In the genomic region with DNA sequence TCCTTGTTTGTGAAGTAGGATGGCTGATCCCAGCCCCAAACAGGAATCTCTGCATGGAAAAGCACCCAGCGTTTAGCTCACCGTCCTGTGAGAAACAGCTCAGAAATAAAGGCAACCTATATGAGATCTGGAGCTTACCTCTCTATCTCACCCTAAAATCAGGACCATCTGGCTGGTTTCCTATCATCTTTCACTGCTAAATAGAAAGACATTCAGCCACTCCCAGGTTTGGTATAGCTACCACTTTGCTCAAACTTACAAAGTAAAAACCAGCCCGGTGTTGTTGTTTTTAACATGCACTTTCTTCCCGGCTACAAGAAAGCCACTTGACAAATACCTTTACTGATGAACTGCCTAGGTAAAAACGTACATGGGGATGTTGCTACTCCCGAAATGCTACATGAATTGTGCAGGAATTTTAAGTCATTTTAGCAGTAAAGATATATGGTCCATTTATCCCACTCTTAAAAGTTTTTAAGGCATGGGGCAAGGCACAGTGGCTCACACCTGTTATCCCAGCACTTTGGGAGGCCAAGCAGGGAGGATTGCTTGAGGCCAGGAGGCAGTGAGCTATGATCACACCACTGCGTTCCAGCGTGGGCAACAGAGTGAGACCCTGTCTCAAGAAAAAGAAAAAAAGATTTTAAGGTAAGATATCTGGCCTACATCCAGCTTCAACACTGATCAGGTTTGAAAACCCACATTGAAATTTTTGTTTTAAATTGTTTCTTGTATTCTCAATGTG, we compare ENCODE assay signal across 8 cellular contexts. TPM values are rescaled to one million over a fixed set of nuclear protein-coding genes. Genes with fewer than 3 reads are reported as not detected.
DNase-seq lines count a peak whose midpoint lies in the region; ATAC-seq and TF ChIP-seq lines count a peak whose summit lies in the region.

No MANE protein-coding gene starts in this region.

- no peak overlapping the region for H4K8ac ChIP-seq in H9 (replicated peaks; ENCODE audit: insufficient read length, low read depth, low read length)

- no CpG with 5 or more reads among the region's 8 CpGs for WGBS in H9 (ENCODE audit: extremely low coverage, insufficient read length, low lambda C conversion rate)

- peak overlapping the region; percentile 93 for H3K27ac ChIP-seq in H9 (ENCODE audit: insufficient read length, low read depth, low read length)
- H3K27ac ChIP-seq in VCaP, result peak overlapping the region; percentile 76
- H3K27ac ChIP-seq in skin epidermis, result peak overlapping the region in 8 of 21 experiments; percentile 30 to 95 (median 83)

- H3K18ac ChIP-seq in H9 (ENCODE audit: insufficient read length, low read depth, low read length), result peak overlapping the region; percentile 77

- H3K9ac ChIP-seq in H9 (ENCODE audit: extremely low read depth, insufficient read length, low read length), result peak overlapping the region; percentile 78

- H3K4me3 Mint-ChIP-seq in H9, result peak overlapping the region; percentile 86 to 98
- peak overlapping the region; percentile 100 for H3K4me3 Mint-ChIP-seq in glutamatergic neuron (ENCODE audit: unreplicated experiment)

- H4K5ac ChIP-seq in H9 (ENCODE audit: insufficient read length, low read depth, low read length), result no peak overlapping the region

- H3K4me3 ChIP-seq in skin epidermis, result peak overlapping the region; percentile 67 to 99 (median 96)

- no peak overlapping the region for H2AFZ ChIP-seq in H9 (ENCODE audit: low read length)

- peaks cover 3% of the 10 kb centered on the region for H4K20me1 ChIP-seq in H9 (ENCODE audit: control insufficient read depth, insufficient read depth, insufficient read length)

- peaks cover 7% of the 10 kb centered on the region; the same call in 1 of the 2 replicates for H3K4me1 ChIP-seq in H9 (ENCODE audit: insufficient read depth, low read length)

- no peak overlapping the region for H2BK20ac ChIP-seq in H9 (ENCODE audit: low read depth, low read length, poor library complexity, severe bottlenecking)

- H3K9me3 Mint-ChIP-seq in H9 (no peaks in the 10 kb centered on the region), glutamatergic neuron (ENCODE audit: unreplicated experiment) (peaks cover 11% of the 10 kb centered on the region)

- H3K4me2 ChIP-seq in H9 (ENCODE audit: insufficient read depth, insufficient read length, low read length), result peak overlapping the region; percentile 96

- no peak overlapping the region for H2BK120ac ChIP-seq in H9 (ENCODE audit: low read depth, low read length, poor library complexity, severe bottlenecking)

- H4K91ac ChIP-seq in H9 (ENCODE audit: insufficient read length, low read depth, low read length), result no peak overlapping the region

- ATAC-seq in GM21390 (IDR thresholded peaks at IDR 0.05; ENCODE audit: unreplicated experiment) (no peak), GM19324 (IDR thresholded peaks at IDR 0.05; ENCODE audit: low FRiP score, unreplicated experiment) (no peak)

- H2BK5ac ChIP-seq in H9 (ENCODE audit: insufficient read length, low read length), result no peak overlapping the region

- H2BK15ac ChIP-seq in H9 (ENCODE audit: low read depth, low read length), result no peak overlapping the region

- no peak overlapping the region for H3K56ac ChIP-seq in H9 (ENCODE audit: insufficient read length, low read depth, low read length)

- no peak overlapping the region; the same call in 1 of the 2 replicates for H3K4ac ChIP-seq in H9 (ENCODE audit: low read depth, low read length)

- H3K27me3 ChIP-seq in H9 (ENCODE audit: insufficient read depth, low read length), result no peaks in the 10 kb centered on the region

- H3K9me3 ChIP-seq in H9 (ENCODE audit: control insufficient read depth, low read depth, low read length), result no peaks in the 10 kb centered on the region

- peaks cover 6% of the 10 kb centered on the region; the same call in 1 of the 2 replicates for H3K79me2 ChIP-seq in H9 (ENCODE audit: insufficient read depth, low read length)

- H3K23me2 ChIP-seq in H9 (ENCODE audit: insufficient read length, low read depth, low read length, poor library complexity, severe bottlenecking), result peaks cover 15% of the 10 kb centered on the region

- peaks cover 21 to 31% of the 10 kb centered on the region in 2 experiments for H3K4me1 Mint-ChIP-seq in H9
- H3K4me1 Mint-ChIP-seq in glutamatergic neuron (ENCODE audit: low read depth, unreplicated experiment), result peaks cover 13% of the 10 kb centered on the region

- H3K79me1 ChIP-seq in H9 (ENCODE audit: insufficient read depth, low read depth, low read length, poor library complexity, severe bottlenecking), result no peaks in the 10 kb centered on the region

- H3T11ph ChIP-seq in H9 (ENCODE audit: low read length), result no peak overlapping the region

- no peak overlapping the region for H2AK5ac ChIP-seq in H9 (ENCODE audit: insufficient read length, low read length)

- H3K27ac Mint-ChIP-seq in H9, result peak overlapping the region; percentile 98 to 100 (median 99); a peak in 6 of 7 replicates
- peak overlapping the region; percentile 93 for H3K27ac Mint-ChIP-seq in glutamatergic neuron (ENCODE audit: unreplicated experiment)

- peaks cover 11 to 17% (median 14%) of the 10 kb centered on the region in 3 experiments; a peak in 6 of 7 replicates for H3K36me3 Mint-ChIP-seq in H9 (ENCODE audit: insufficient read depth in 1 of 3, low read depth in 3 of 3)
- H3K36me3 Mint-ChIP-seq in glutamatergic neuron (ENCODE audit: unreplicated experiment), result no peaks in the 10 kb centered on the region

- H2BK12ac ChIP-seq in H9 (ENCODE audit: insufficient read length, low read depth, low read length), result no peak overlapping the region

- TF ChIP-seq CTCF in H9 (conservative IDR thresholded peaks at IDR 0.05) (no peak), VCaP (conservative IDR thresholded peaks at IDR 0.05) (no peak), glutamatergic neuron (IDR thresholded peaks at IDR 0.05; ENCODE audit: partially characterized antibody, unreplicated experiment) (no peak)

- H3K14ac ChIP-seq in H9 (ENCODE audit: insufficient read depth, low read length), result no peak overlapping the region

- H3K23ac ChIP-seq in H9 (ENCODE audit: insufficient read length, low read depth, low read length), result no peak overlapping the region

- no peak for DNase-seq in H9
- DNase-seq in glutamatergic neuron, result no peak
- DNase-seq in germinal center (ENCODE audit: low spot score), result no peak
- DNase-seq in NCI-H748 treated with DMSO at 0.1 percent for 48 hours (lab: John Stamatoyannopoulos, UW), result no peak

- H3K27me3 Mint-ChIP-seq in H9 (ENCODE audit: low read depth), result no peaks in the 10 kb centered on the region
- H3K27me3 Mint-ChIP-seq in glutamatergic neuron (ENCODE audit: unreplicated experiment), result peaks cover 6% of the 10 kb centered on the region

RNA-seq across cellular contexts. Expression of a gene that starts 1.0 kb away (rescaled TPM):
- total RNA-seq in H9 (2021) (59.1 and 61.5 TPM in 2 replicates), glutamatergic neuron (ENCODE audit: unreplicated experiment) (26.0 TPM)

RNA-seq across cellular contexts. Expression of a gene that starts 51.7 kb away (rescaled TPM):
- total RNA-seq in H9 (2021) (1.1 and 1.2 TPM in 2 replicates), glutamatergic neuron (ENCODE audit: unreplicated experiment) (2.9 TPM)
